ENCODE assay signal across 22 cellular contexts in genomic region chr12:75459755-75460154, GRCh38. TPM values are rescaled to one million over a fixed set of nuclear protein-coding genes. Genes with fewer than 3 reads are reported as not detected.
DNase-seq lines count a peak whose midpoint lies in the region; ATAC-seq and TF ChIP-seq lines count a peak whose summit lies in the region.
"Had no signal": no experiment of that assay in that cellular context is flagged by ENCODE, and none has a peak within 500 bp of the region (broad histone marks: within the 10 kb centered on the region; RNA-seq: fewer than 3 reads in every experiment).

No MANE protein-coding gene starts in this region.

- no peak overlapping the region for H3K9ac ChIP-seq in SK-N-MC (ENCODE audit: insufficient read length)

- intact Hi-C loops in CD4-positive, alpha-beta T cell (cut with DNase I, micrococcal nuclease): no loop called here
- intact Hi-C loops in Caco-2 (cut with micrococcal nuclease; ENCODE audit: unreplicated experiment): no loop called here

- H3K36me3 ChIP-seq in SK-N-MC (ENCODE audit: insufficient read depth, low read length): no peaks in the 10 kb centered on the region
- no peaks in the 10 kb centered on the region for H3K36me3 ChIP-seq in Caco-2 (ENCODE audit: control insufficient read depth, insufficient read depth, low read length)
- H3K36me3 ChIP-seq: SJCRH30 had no signal

- no peak for ATAC-seq in CD4-positive, alpha-beta T cell (ENCODE audit: poor library complexity)
- peak; percentile 19 for ATAC-seq in effector memory CD8-positive, alpha-beta T cell (replicated peaks)
- no peak for ATAC-seq in GM18517 (IDR thresholded peaks at IDR 0.05; ENCODE audit: unreplicated experiment)
- ATAC-seq: GM23338, Right ventricle myocardium inferior had no signal

- BruUV-seq in Caco-2 (replicated peaks; lab: Mats Ljungman, UMichigan): no TSS peak

- TF ChIP-seq CTCF in CD4-positive, alpha-beta T cell (IDR thresholded peaks at IDR 0.05): no peak
- no peak for TF ChIP-seq CTCF in Caco-2 (IDR thresholded peaks at IDR 0.05; ENCODE audit: insufficient read depth in 1 of 2, low read depth in 1 of 2, low read length in 1 of 2, severe bottlenecking in 1 of 2, unreplicated experiment in 1 of 2)

- peak overlapping the region; percentile 7 for H3K4me3 Mint-ChIP-seq in CD4-positive, alpha-beta T cell
- H3K4me3 Mint-ChIP-seq in effector memory CD8-positive, alpha-beta T cell: peak overlapping the region; percentile 57 to 58
- no peak overlapping the region for H3K4me3 Mint-ChIP-seq in Caco-2 (ENCODE audit: unreplicated experiment)
- H3K4me3 Mint-ChIP-seq: GM23338, H9 had no signal

- no peaks in the 10 kb centered on the region for H3K9me3 Mint-ChIP-seq in CD4-positive, alpha-beta T cell
- H3K9me3 Mint-ChIP-seq in effector memory CD8-positive, alpha-beta T cell: peaks cover 2 to 5% of the 10 kb centered on the region in 2 donors
- H3K9me3 Mint-ChIP-seq in Caco-2 (ENCODE audit: unreplicated experiment): peaks cover 32% of the 10 kb centered on the region

- DNase-seq in CD4-positive, alpha-beta T cell: no peak
- DNase-seq in HT-29 (ENCODE audit: low spot score): peak; percentile 21
- DNase-seq in SK-N-MC (ENCODE audit: low read depth, low spot score): no peak
- no peak for DNase-seq in effector memory CD8-positive, alpha-beta T cell
- DNase-seq in activated CD4-positive, alpha-beta T cell treated with anti-CD3 and anti-CD28 coated beads for 4 hours: no peak
- no peak for DNase-seq in Caco-2
- no peak for DNase-seq in stimulated activated naive CD4-positive, alpha-beta T cell treated with Interleukin-2 at 50 U/mL for 16 hours (lab: John Stamatoyannopoulos, UW)
- DNase-seq: 8988T; ACHN; CD4-positive, CD25-positive, alpha-beta regulatory T cell; DMS153; H9; KBM-7; MM.1S; NCI-H2029; NCI-H446; NCI-H524 treated with DMSO at 0.1 percent for 48 hours; NCI-H774; SJCRH30 had no signal

- 0 out of 2 replicates have a peak overlapping the region, but pooled peaks have one; percentile 26 for H3K4me3 ChIP-seq in SK-N-MC
- no peak overlapping the region for H3K4me3 ChIP-seq in Caco-2 (ENCODE audit: low read depth, low read length)
- H3K4me3 ChIP-seq: GM23338, SJCRH30 had no signal

- POLR2A ChIA-PET in CD4-positive, alpha-beta T cell (lab: Charles Lee): interaction anchor here (1.1 to 1.3 kb wide), 2 partner anchors 21 to 23 kb away, joined by 3 to 6 read pairs; partner anchors contain the start of gene GLIPR1
- POLR2A ChIA-PET in Caco-2 (lab: Charles Lee): no interaction called here

- no peaks in the 10 kb centered on the region for H3K27me3 Mint-ChIP-seq in CD4-positive, alpha-beta T cell
- no peaks in the 10 kb centered on the region for H3K27me3 Mint-ChIP-seq in effector memory CD8-positive, alpha-beta T cell
- H3K27me3 Mint-ChIP-seq in Caco-2 (ENCODE audit: insufficient read depth, unreplicated experiment): no peaks in the 10 kb centered on the region

- H3K27ac ChIP-seq in CD4-positive, alpha-beta T cell (ENCODE audit: low read depth, low read length): no peak overlapping the region
- no peak overlapping the region for H3K27ac ChIP-seq in SK-N-MC
- H3K27ac ChIP-seq: SJCRH30 had no signal

- CTCF ChIA-PET in CD4-positive, alpha-beta T cell (lab: Charles Lee): no interaction called here
- CTCF ChIA-PET in Caco-2 (lab: Charles Lee): no interaction called here

- peaks cover 5% of the 10 kb centered on the region for H3K9me3 ChIP-seq in CD4-positive, alpha-beta T cell (ENCODE audit: control insufficient read depth, low read length)
- H3K9me3 ChIP-seq in SK-N-MC (ENCODE audit: low read depth, low read length): peaks cover 3% of the 10 kb centered on the region; the same call in 1 of the 2 replicates
- H3K9me3 ChIP-seq in Caco-2: peaks cover 18% of the 10 kb centered on the region

- H3K36me3 Mint-ChIP-seq in CD4-positive, alpha-beta T cell (ENCODE audit: low read depth): no peaks in the 10 kb centered on the region
- peaks cover 3% of the 10 kb centered on the region for H3K36me3 Mint-ChIP-seq in effector memory CD8-positive, alpha-beta T cell (ENCODE audit: insufficient read depth)
- peaks cover 4% of the 10 kb centered on the region for H3K36me3 Mint-ChIP-seq in Caco-2 (ENCODE audit: insufficient read depth, unreplicated experiment)
- H3K36me3 Mint-ChIP-seq: CD4-positive, CD25-positive, alpha-beta regulatory T cell had no signal

- H3K4me1 ChIP-seq in Caco-2: no peaks in the 10 kb centered on the region
- H3K4me1 ChIP-seq: SJCRH30 had no signal

- no peak overlapping the region for H3K27ac Mint-ChIP-seq in CD4-positive, alpha-beta T cell
- peak overlapping the region; percentile 66 to 89 for H3K27ac Mint-ChIP-seq in effector memory CD8-positive, alpha-beta T cell
- no peak overlapping the region for H3K27ac Mint-ChIP-seq in Caco-2 (ENCODE audit: unreplicated experiment)
- H3K27ac Mint-ChIP-seq: GM23338, H9 had no signal

- no peaks in the 10 kb centered on the region for H3K27me3 ChIP-seq in CD4-positive, alpha-beta T cell (ENCODE audit: control insufficient read depth, insufficient read depth, low read length)
- no peaks in the 10 kb centered on the region for H3K27me3 ChIP-seq in Caco-2 (replicated peaks; ENCODE audit: control insufficient read depth, insufficient read depth, low read length)
- H3K27me3 ChIP-seq: SJCRH30 had no signal

- peaks cover 41% of the 10 kb centered on the region for H3K4me1 Mint-ChIP-seq in CD4-positive, alpha-beta T cell (ENCODE audit: low read depth)
- H3K4me1 Mint-ChIP-seq in effector memory CD8-positive, alpha-beta T cell (ENCODE audit: low read depth in 2 of 2): peaks cover 41 to 50% of the 10 kb centered on the region in 2 donors
- H3K4me1 Mint-ChIP-seq in Caco-2 (ENCODE audit: low read depth, unreplicated experiment): no peaks in the 10 kb centered on the region
- H3K4me1 Mint-ChIP-seq: GM23338 had no signal

RNA-seq across cellular contexts. Expression of gene GLIPR1, which starts 20.8 kb away (rescaled TPM):
- 10 to 100 TPM; 41.3 to 47.7 TPM for total RNA-seq in CD4-positive, alpha-beta T cell
- total RNA-seq in HT-29 (2014; rRNA removed; shearing (Covaris generic)): 0.52 and 1.2 TPM in 2 replicates
- 1.9 and 3.9 TPM in 2 replicates for total RNA-seq in Caco-2 (2022)

RNA-seq across cellular contexts. Expression of gene KRR1, which starts 51.7 kb away (rescaled TPM):
- 100 to 1,000 TPM; 144 to 148 TPM for total RNA-seq in CD4-positive, alpha-beta T cell
- total RNA-seq in HT-29 (2014; rRNA removed; shearing (Covaris generic)): 12.1 and 14.6 TPM in 2 replicates
- 73.0 and 73.2 TPM in 2 replicates for total RNA-seq in Caco-2 (2022)

Comparison
In these comparisons a context has a peak if more than half of its experiments do, and no peak if none do; other contexts are left out.
1. H3K27ac Mint-ChIP-seq: peak in effector memory CD8-positive, alpha-beta T cell (2 of 2); none in CD4-positive, alpha-beta T cell (single experiment) and Caco-2 (single experiment).